In genomic region chr2:205885492-205886099, GRCh38 we compare ENCODE assay signal across 8 cellular contexts.
DNase-seq lines count a peak whose midpoint lies in the region; ATAC-seq and TF ChIP-seq lines count a peak whose summit lies in the region.

No MANE protein-coding gene starts in this region.

- H3K4me1 Mint-ChIP-seq in activated B cell treated with CpG ODN at 0.5 μM for 24 hours = no peaks in the 10 kb centered on the region

- POLR2A ChIA-PET in activated B cell treated with CpG ODN at 0.5 μM for 24 hours (lab: Charles Lee) = no interaction called here

- DNase-seq in BE2C = peak; percentile 74
- peak; percentile 73 for DNase-seq in GM20000 (ENCODE audit: low spot score)
- peak; percentile 83 for DNase-seq in MG63
- peak; percentile 36 for DNase-seq in activated B cell treated with CpG ODN at 0.5 μM for 24 hours
- DNase-seq in cerebellum (ENCODE audit: low spot score) = peak; percentile 7
- DNase-seq in kidney tubule cell (ENCODE audit: low spot score) = peak; percentile 81
- peak; percentile 34 to 49 for DNase-seq in stimulated activated CD4-positive, alpha-beta T cell treated with anti-CD3 and anti-CD28 coated beads, Interleukin-1b, Interleukin-23, amount 100 ng/mL, for 4 hours (ENCODE audit: low read depth in 2 of 2)

- CTCF ChIA-PET in activated B cell treated with CpG ODN at 0.5 μM for 24 hours (lab: Charles Lee) = interaction anchor here (1.5 kb wide), 1 partner anchor 1562 kb away, joined by 3 read pairs; no protein-coding TSS in a partner anchor

- intact Hi-C loops in activated B cell treated with CpG ODN at 0.5 μM for 24 hours (cut with micrococcal nuclease) = loop anchor here (1.0 to 10.0 kb wide), 3 partner anchors 118 to 1560 kb away; no protein-coding TSS in a partner anchor

- no peak overlapping the region for H3K4me3 Mint-ChIP-seq in activated B cell treated with CpG ODN at 0.5 μM for 24 hours

- H3K9me3 ChIP-seq in BE2C (no peaks in the 10 kb centered on the region), MG63 (no peaks in the 10 kb centered on the region)

- H3K27me3 ChIP-seq in BE2C = no peaks in the 10 kb centered on the region
- H3K27me3 ChIP-seq in MG63 = no peaks in the 10 kb centered on the region

- H3K27me3 Mint-ChIP-seq in activated B cell treated with CpG ODN at 0.5 μM for 24 hours = peaks cover 20% of the 10 kb centered on the region

- H3K4me1 ChIP-seq in BE2C = no peaks in the 10 kb centered on the region

- H3K4me3 ChIP-seq in BE2C (ENCODE audit: low read depth, low read length) = no peak overlapping the region
- H3K4me3 ChIP-seq in MG63 = no peak overlapping the region

- no peak overlapping the region for H3K27ac Mint-ChIP-seq in activated B cell treated with CpG ODN at 0.5 μM for 24 hours

- no peaks in the 10 kb centered on the region for H3K9me3 Mint-ChIP-seq in activated B cell treated with CpG ODN at 0.5 μM for 24 hours

- no peaks in the 10 kb centered on the region for H3K36me3 ChIP-seq in BE2C
- no peaks in the 10 kb centered on the region for H3K36me3 ChIP-seq in MG63

- ATAC-seq in activated B cell treated with CpG ODN at 0.5 μM for 24 hours (ENCODE audit: low read depth) (no peak), GM19324 (IDR thresholded peaks at IDR 0.05; ENCODE audit: low FRiP score, unreplicated experiment) (no peak)

- peak; percentile 68 for TF ChIP-seq CTCF in BE2C (IDR thresholded peaks at IDR 0.05; ENCODE audit: low read depth, low read length)
- peak; percentile 88 for TF ChIP-seq CTCF in GM20000 (IDR thresholded peaks at IDR 0.05; ENCODE audit: extremely low read depth, missing control alignments)
- TF ChIP-seq CTCF in activated B cell treated with CpG ODN at 0.5 μM for 24 hours (IDR thresholded peaks at IDR 0.05) = no peak

- H3K36me3 Mint-ChIP-seq in activated B cell treated with CpG ODN at 0.5 μM for 24 hours (ENCODE audit: low read depth) = no peaks in the 10 kb centered on the region

Comparison
In these comparisons a context has a peak if more than half of its experiments do, and no peak if none do; other contexts are left out.
1. DNase-seq: peak in every context shown above with its lines; median percentile 83 in MG63; 81 in kidney tubule cell; 74 in BE2C; 73 in GM20000; 42 in stimulated activated CD4-positive, alpha-beta T cell treated with anti-CD3 and anti-CD28 coated beads, Interleukin-1b, Interleukin-23, amount 100 ng/mL, for 4 hours; 36 in activated B cell treated with CpG ODN at 0.5 μM for 24 hours; 7 in cerebellum.